18 cellular contexts compared by ENCODE assay signal in the genomic region with DNA sequence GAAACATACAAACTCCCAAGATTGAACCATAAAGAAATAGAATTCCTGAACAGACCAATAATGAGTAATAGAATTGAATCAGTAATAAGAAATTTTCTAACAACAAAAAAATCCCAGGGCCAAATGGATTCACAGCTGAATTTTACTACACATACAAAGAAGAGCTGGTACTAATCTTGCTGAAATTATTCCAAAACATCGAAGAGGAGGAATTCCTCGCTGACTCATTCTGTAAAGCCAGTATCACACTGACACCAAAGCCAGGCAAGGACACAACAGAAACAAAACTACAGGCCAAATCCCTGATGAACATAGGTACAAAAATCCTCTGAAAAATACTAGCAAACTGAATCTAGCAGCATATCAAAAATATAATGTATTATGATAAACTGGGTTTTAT.
DNase-seq lines count a peak whose midpoint lies in the region; ATAC-seq and TF ChIP-seq lines count a peak whose summit lies in the region.
"Had no signal": no experiment of that assay in that cellular context is flagged by ENCODE, and none has a peak within 500 bp of the region (broad histone marks: within the 10 kb centered on the region; RNA-seq: fewer than 3 reads in every experiment).

No MANE protein-coding gene starts in this region.

- ATAC-seq in GM18511 (IDR thresholded peaks at IDR 0.05; ENCODE audit: unreplicated experiment): no peak
- ATAC-seq: HepG2 had no signal

- TF ChIP-seq CTCF in AG09309 (IDR thresholded peaks at IDR 0.05; ENCODE audit: control insufficient read depth, insufficient read depth, low read depth, low read length, missing control alignments) (no peak), foreskin fibroblast (IDR thresholded peaks at IDR 0.05; ENCODE audit: low read depth, low read length) (no peak)

- H3K4me3 ChIP-seq in AG09309 (ENCODE audit: control insufficient read depth, low read depth, low read length) (no peak overlapping the region), foreskin fibroblast (ENCODE audit: low read depth in 1 of 2, low read length in 2 of 2) (no peak overlapping the region)

- DNase-seq in AG09309 (ENCODE audit: low read depth) (peak; percentile 20), GM04503 (ENCODE audit: low read depth) (peak; percentile 43), M059J (ENCODE audit: low read depth) (peak; percentile 22), foreskin fibroblast (peak; percentile 18 to 30), SKM-1 treated with dmso at 0.1 percent for 144 hours (lab: John Stamatoyannopoulos, UW; ENCODE audit: unreplicated experiment) (no peak), NCI-H2081 (lab: John Stamatoyannopoulos, UW) (no peak)
- no peak for DNase-seq in activated naive CD4-positive, alpha-beta T cell (lab: John Stamatoyannopoulos, UW)
- DNase-seq: BE2C; CD4-positive, alpha-beta memory T cell; DMS79 treated with DMSO at 0.1 percent for 48 hours; GF-D8; MM.1S; NCI-H1092 treated with DMSO at 0.1 percent for 48 hours; NCI-H1930; NCI-H510A; NCI-H774 had no signal

Comparison
In these comparisons a context has a peak if more than half of its experiments do, and no peak if none do; other contexts are left out.
1. DNase-seq: peak in AG09309 (single experiment), GM04503 (single experiment), M059J (single experiment) and foreskin fibroblast (2 of 2); none in SKM-1 treated with dmso at 0.1 percent for 144 hours (single experiment), activated naive CD4-positive, alpha-beta T cell (0 of 4) and NCI-H2081 (0 of 2).